ENCODE assay signal across 8 cellular contexts in the genomic region with DNA sequence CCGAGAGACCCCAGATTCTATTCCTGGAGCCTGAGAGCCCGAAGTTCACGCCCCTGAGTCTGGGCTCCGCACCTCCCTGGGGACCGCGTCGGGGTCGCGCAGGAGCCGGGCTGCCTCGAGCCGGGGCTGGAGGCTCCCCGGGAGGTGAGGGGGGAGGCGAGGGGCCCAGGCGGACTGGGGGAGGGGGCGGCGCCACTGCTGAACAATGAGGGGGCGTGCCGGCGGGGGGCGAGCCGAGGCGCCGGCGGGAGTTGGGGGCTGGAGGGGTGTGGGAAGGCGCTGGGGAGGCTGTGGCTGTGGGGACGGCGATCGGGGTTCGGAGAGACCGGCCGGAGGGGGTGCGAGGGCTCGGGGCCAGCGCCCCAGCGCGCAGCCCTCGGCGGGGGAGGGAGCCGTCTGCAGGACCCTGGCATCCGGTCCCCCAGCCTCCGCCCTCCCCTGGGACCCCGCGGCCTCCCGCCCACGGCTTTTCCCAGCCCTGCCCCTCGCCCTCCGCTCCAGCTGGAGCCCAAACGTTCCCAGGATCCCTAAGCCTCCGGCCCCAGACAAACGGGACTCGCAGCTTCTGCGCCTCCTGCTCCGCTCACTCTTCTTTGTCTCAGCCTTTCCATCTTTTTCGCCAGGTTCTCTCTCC. TPM values are rescaled to one million over a fixed set of nuclear protein-coding genes. Genes with fewer than 3 reads are reported as not detected.
A peak's percentile ranks its signal among the peaks of the same experiment; 100 is the strongest.
DNase-seq lines count a peak whose midpoint lies in the region; ATAC-seq and TF ChIP-seq lines count a peak whose summit lies in the region.

No MANE protein-coding gene starts in this region.

- no peak for ATAC-seq in stimulated activated naive B cell treated with anti-CD40 and anti-IgM and Interleukin-4, amounts not matched to agents 10 μg/mL and 1 μg/mL and 100 μg/mL, for 72 hours (replicated peaks)
- no peak for ATAC-seq in omental fat pad (ENCODE audit: low FRiP score)

- peaks cover 42% of the 10 kb centered on the region for H3K27me3 Mint-ChIP-seq in brain
- peaks cover 0 to 4% of the 10 kb centered on the region in 2 donors for H3K27me3 Mint-ChIP-seq in stimulated activated naive B cell treated with anti-CD40 and anti-IgM and Interleukin-4, amounts not matched to agents 10 μg/mL and 1 μg/mL and 100 μg/mL, for 72 hours

- peak overlapping the region; percentile 97 to 99 (median 98) for H3K27ac Mint-ChIP-seq in brain
- H3K27ac Mint-ChIP-seq in stimulated activated naive B cell treated with anti-CD40 and anti-IgM and Interleukin-4, amounts not matched to agents 10 μg/mL and 1 μg/mL and 100 μg/mL, for 72 hours, result peak overlapping the region; percentile 99

- peaks cover 57% of the 10 kb centered on the region for H3K4me1 Mint-ChIP-seq in brain
- H3K4me1 Mint-ChIP-seq in stimulated activated naive B cell treated with anti-CD40 and anti-IgM and Interleukin-4, amounts not matched to agents 10 μg/mL and 1 μg/mL and 100 μg/mL, for 72 hours, result peaks cover 50 to 65% of the 10 kb centered on the region in 2 donors

- no peak for TF ChIP-seq CTCF in brain (conservative IDR thresholded peaks at IDR 0.05)
- TF ChIP-seq CTCF in omental fat pad (IDR thresholded peaks at IDR 0.05), result no peak

- peak overlapping the region; percentile 91 to 99 (median 98) for H3K4me3 Mint-ChIP-seq in brain
- peak overlapping the region; percentile 96 to 97 for H3K4me3 Mint-ChIP-seq in stimulated activated naive B cell treated with anti-CD40 and anti-IgM and Interleukin-4, amounts not matched to agents 10 μg/mL and 1 μg/mL and 100 μg/mL, for 72 hours

- peaks cover 26% of the 10 kb centered on the region for H3K36me3 Mint-ChIP-seq in brain
- peaks cover 23 to 55% of the 10 kb centered on the region in 2 donors for H3K36me3 Mint-ChIP-seq in stimulated activated naive B cell treated with anti-CD40 and anti-IgM and Interleukin-4, amounts not matched to agents 10 μg/mL and 1 μg/mL and 100 μg/mL, for 72 hours

- peaks cover 0 to 7% (median 0%) of the 10 kb centered on the region in 5 experiments for H3K9me3 Mint-ChIP-seq in brain
- no peaks in the 10 kb centered on the region for H3K9me3 Mint-ChIP-seq in stimulated activated naive B cell treated with anti-CD40 and anti-IgM and Interleukin-4, amounts not matched to agents 10 μg/mL and 1 μg/mL and 100 μg/mL, for 72 hours

- DNase-seq in DMS79 treated with DMSO at 0.1 percent for 48 hours (lab: John Stamatoyannopoulos, UW) (peak; percentile 53), DMS79 (lab: John Stamatoyannopoulos, UW) (no peak), NCI-H82 (lab: John Stamatoyannopoulos, UW) (peak; percentile 88), iPS-NIHi7 (ENCODE audit: extremely low spot score) (peak; percentile 67), omental fat pad (ENCODE audit: low spot score) (no peak), NK-92 (lab: John Stamatoyannopoulos, UW; ENCODE audit: unreplicated experiment) (no peak)
- no peak for DNase-seq in stimulated activated naive B cell treated with anti-CD40 and anti-IgM and Interleukin-4, amounts not matched to agents 10 μg/mL and 1 μg/mL and 100 μg/mL, for 72 hours

RNA-seq across cellular contexts. Expression of gene PLEKHG2, which starts 0.9 kb away (rescaled TPM):
- polyA plus RNA-seq in brain (ENCODE audit: insufficient read depth, low read depth, low replicate concordance), result 28.8 TPM
- total RNA-seq in omental fat pad, result 10 to 100 TPM; 16.5 to 35.3 (median 21.4) TPM

RNA-seq across cellular contexts. Expression of gene ZFP36, which starts 6.7 kb away (rescaled TPM):
- polyA plus RNA-seq in brain (ENCODE audit: insufficient read depth, low read depth, low replicate concordance), result 20.6 TPM
- 100 to 1,000 TPM; 323 to 827 (median 509) TPM for total RNA-seq in omental fat pad

RNA-seq across cellular contexts. Expression of gene MED29, which starts 22.2 kb away (rescaled TPM):
- 71.5 TPM for polyA plus RNA-seq in brain (ENCODE audit: insufficient read depth, low read depth, low replicate concordance)
- total RNA-seq in omental fat pad, result 10 to 100 TPM; 24.5 to 41.3 (median 32.5) TPM

RNA-seq across cellular contexts. Expression of gene RPS16, which starts 22.4 kb away (rescaled TPM):
- 2,932 TPM for polyA plus RNA-seq in brain (ENCODE audit: insufficient read depth, low read depth, low replicate concordance)
- 1,000 to 10,000 TPM; 1,153 to 1,681 (median 1,338) TPM for total RNA-seq in omental fat pad

RNA-seq across cellular contexts. Expression of gene PAF1, which starts 22.5 kb away (rescaled TPM):
- polyA plus RNA-seq in brain (ENCODE audit: insufficient read depth, low read depth, low replicate concordance), result 92.9 TPM
- 10 to 100 TPM; 29.2 to 60.3 (median 53.3) TPM for total RNA-seq in omental fat pad

Comparison
In these comparisons a context has a peak if more than half of its experiments do, and no peak if none do; other contexts are left out.
1. DNase-seq: peak in DMS79 treated with DMSO at 0.1 percent for 48 hours (single experiment), NCI-H82 (single experiment) and iPS-NIHi7 (single experiment); none in DMS79 (single experiment), stimulated activated naive B cell treated with anti-CD40 and anti-IgM and Interleukin-4, amounts not matched to agents 10 μg/mL and 1 μg/mL and 100 μg/mL, for 72 hours (single experiment), omental fat pad (single experiment) and NK-92 (single experiment).